34 cellular contexts compared by ENCODE assay signal in genomic region chr12:107586256-107586970, GRCh38.
"Had no signal": no experiment of that assay in that cellular context is flagged by ENCODE, and none has a peak within 500 bp of the region (broad histone marks: within the 10 kb centered on the region; RNA-seq: fewer than 3 reads in every experiment).

No MANE protein-coding gene starts in this region.

- H3K9ac ChIP-seq: KMS-11 had no signal

- H3K27me3 ChIP-seq: ascending aorta had no signal

- H3K27me3 Mint-ChIP-seq: activated CD4-positive, alpha-beta memory T cell treated with anti-CD3 and anti-CD28 coated beads for 36 hours; activated CD8-positive, alpha-beta memory T cell treated with anti-CD3 and anti-CD28 coated beads, Interleukin-2, amount 10 ng/mL, durations not matched to agents 7 days and 5 days; activated naive CD8-positive, alpha-beta T cell treated with anti-CD3 and anti-CD28 coated beads, Interleukin-2, amount 10 ng/mL, durations not matched to agents 7 days and 5 days; T-cell; T-helper 17 cell had no signal

- H3K36me3 ChIP-seq: ascending aorta, breast epithelium had no signal

- H3K27ac ChIP-seq: ascending aorta, breast epithelium, KMS-11, VCaP had no signal

- H3K4me3 ChIP-seq: ascending aorta, breast epithelium had no signal

- ATAC-seq: activated CD8-positive, alpha-beta memory T cell treated with anti-CD3 and anti-CD28 coated beads, Interleukin-2, amount 10 ng/mL, durations not matched to agents 7 days and 5 days; Panc1; SK-N-SH treated with all-trans-retinoic acid at 6 μM for 48 hours; T-cell; T-helper 17 cell had no signal

- H3K9me3 ChIP-seq: breast epithelium had no signal

- H3K4me3 Mint-ChIP-seq: activated B cell treated with CpG ODN at 0.5 μM for 24 hours; activated CD4-positive, alpha-beta memory T cell treated with anti-CD3 and anti-CD28 coated beads for 36 hours; activated CD8-positive, alpha-beta memory T cell treated with anti-CD3 and anti-CD28 coated beads, Interleukin-2, amount 10 ng/mL, durations not matched to agents 7 days and 5 days; activated naive CD8-positive, alpha-beta T cell treated with anti-CD3 and anti-CD28 coated beads, Interleukin-2, amount 10 ng/mL, durations not matched to agents 7 days and 5 days; T-cell; T-helper 17 cell had no signal

- H3K4me2 ChIP-seq: KMS-11 had no signal

- H3K4me1 Mint-ChIP-seq: activated B cell treated with CpG ODN at 0.5 μM for 24 hours; activated CD8-positive, alpha-beta memory T cell treated with anti-CD3 and anti-CD28 coated beads, Interleukin-2, amount 10 ng/mL, durations not matched to agents 7 days and 5 days; activated naive CD8-positive, alpha-beta T cell treated with anti-CD3 and anti-CD28 coated beads, Interleukin-2, amount 10 ng/mL, durations not matched to agents 7 days and 5 days; T-helper 17 cell had no signal

- H3K27ac Mint-ChIP-seq: activated B cell treated with CpG ODN at 0.5 μM for 24 hours; activated CD4-positive, alpha-beta memory T cell treated with anti-CD3 and anti-CD28 coated beads for 36 hours; activated CD8-positive, alpha-beta memory T cell treated with anti-CD3 and anti-CD28 coated beads, Interleukin-2, amount 10 ng/mL, durations not matched to agents 7 days and 5 days; activated naive CD8-positive, alpha-beta T cell treated with anti-CD3 and anti-CD28 coated beads, Interleukin-2, amount 10 ng/mL, durations not matched to agents 7 days and 5 days; T-cell; T-helper 17 cell had no signal

- H3K4me1 ChIP-seq: ascending aorta, breast epithelium had no signal

- DNase-seq: activated B cell treated with CpG ODN at 0.5 μM for 24 hours; activated CD4-positive, alpha-beta memory T cell treated with anti-CD3 and anti-CD28 coated beads for 36 hours; activated CD4-positive, alpha-beta T cell treated with anti-CD3 and anti-CD28 coated beads for 4 hours; activated CD4-positive, alpha-beta T cell treated with anti-CD3 and anti-CD28 coated beads, Interleukin-2, amount 50 U/mL, for 1 hour; activated CD4-positive, CD25-positive, alpha-beta regulatory T cell treated with anti-CD3 and anti-CD28 coated beads, Interleukin-2, amount 50 U/mL, for 72 hours; activated CD8-positive, alpha-beta memory T cell treated with anti-CD3 and anti-CD28 coated beads for 24 hours; activated CD8-positive, alpha-beta memory T cell treated with anti-CD3 and anti-CD28 coated beads, Interleukin-2, amount 10 ng/mL, durations not matched to agents 7 days and 5 days; activated CD8-positive, alpha-beta memory T cell treated with anti-CD3 and anti-CD28 coated beads, Interleukin-2, amount 50 U/mL, for 48 hours; activated effector memory CD4-positive, alpha-beta T cell treated with anti-CD3 and anti-CD28 coated beads, Interleukin-2, amount 50 U/mL, for 16 hours; activated naive CD4-positive, alpha-beta T cell; activated naive CD4-positive, alpha-beta T cell treated with anti-CD3 and anti-CD28 coated beads, Interleukin-2, amount 50 U/mL, for 16 hours; activated naive CD8-positive, alpha-beta T cell treated with anti-CD3 and anti-CD28 coated beads, Interleukin-2, amount 10 ng/mL, durations not matched to agents 7 days and 5 days; activated T-cell treated with anti-CD3 and anti-CD28 coated beads, Interleukin-2, amount 50 U/mL, for 48 hours; amygdala; MM.1S; NCI-H1092 treated with DMSO at 0.1 percent for 48 hours; NCI-H1417; NCI-H146; NCI-H187; NCI-H2081; NCI-H2171 treated with DMSO at 0.1 percent for 48 hours; NCI-H2227 treated with DMSO at 0.1 percent for 48 hours; NCI-H446; NCI-H510A treated with DMSO at 0.1 percent for 48 hours; RPMI8226; SHP77 treated with DMSO at 0.1 percent for 48 hours; T-cell; T-helper 17 cell had no signal
